In the genomic region with DNA sequence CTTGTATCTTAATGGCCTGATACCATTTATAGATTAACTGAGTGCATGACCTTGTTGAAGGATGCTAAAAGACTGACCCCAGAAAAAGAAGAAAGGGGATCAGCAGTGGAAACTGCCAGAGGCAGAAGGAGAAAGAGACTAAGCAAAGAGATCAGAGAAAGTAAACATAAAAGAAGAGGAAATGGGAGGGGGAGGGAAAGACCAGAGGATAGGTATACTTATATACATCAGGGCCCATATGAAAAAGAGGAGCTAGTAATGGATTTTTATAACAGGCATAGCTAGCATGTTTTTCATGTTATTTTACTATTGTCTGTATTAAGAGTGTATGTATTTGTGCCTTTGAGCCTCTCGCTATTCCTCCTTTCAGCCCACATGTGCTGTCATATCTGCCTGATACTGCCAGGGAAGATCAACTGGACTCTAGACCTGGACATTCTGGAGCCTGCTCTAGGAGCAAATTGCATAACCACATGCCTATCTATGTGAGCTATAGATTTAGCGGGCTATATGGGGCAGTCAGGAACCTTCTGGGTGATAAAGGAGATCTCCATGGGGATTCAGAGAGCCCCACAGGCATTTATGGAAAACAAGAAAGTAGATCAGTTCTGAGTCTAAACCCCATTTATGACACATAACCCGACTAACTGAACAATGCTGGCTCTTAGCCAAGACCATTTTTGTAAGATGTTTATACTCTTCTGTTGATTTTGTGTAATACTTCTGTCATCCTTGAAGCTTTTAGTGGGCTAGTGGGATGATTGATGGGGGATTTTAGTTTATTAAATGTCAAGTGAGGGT, we compare ENCODE assay signal across 17 cellular contexts. TPM values are rescaled to one million over a fixed set of nuclear protein-coding genes. Genes with fewer than 3 reads are reported as not detected.
A peak's percentile ranks its signal among the peaks of the same experiment; 100 is the strongest.
DNase-seq lines count a peak whose midpoint lies in the region; ATAC-seq and TF ChIP-seq lines count a peak whose summit lies in the region.
"Had no signal": no experiment of that assay in that cellular context is flagged by ENCODE, and none has a peak within 500 bp of the region (broad histone marks: within the 10 kb centered on the region; RNA-seq: fewer than 3 reads in every experiment).

No MANE protein-coding gene starts in this region.

- H3K27ac ChIP-seq in GM23248 (no peak overlapping the region), RWPE2 (ENCODE audit: poor library complexity, severe bottlenecking) (no peak overlapping the region), hepatocyte (peak overlapping the region; percentile 8)
- H3K27ac ChIP-seq: body of pancreas, gastrocnemius medialis, neutrophil, sigmoid colon, vagina had no signal

- H2AFZ ChIP-seq in GM23248 (no peak overlapping the region), hepatocyte (no peak overlapping the region)

- no peaks in the 10 kb centered on the region for H3K79me2 ChIP-seq in GM23248 (ENCODE audit: insufficient read depth)
- no peaks in the 10 kb centered on the region for H3K79me2 ChIP-seq in hepatocyte

- ATAC-seq in RWPE2 (ENCODE audit: low read depth) (peak; percentile 70), GM21390 (IDR thresholded peaks at IDR 0.05; ENCODE audit: unreplicated experiment) (no peak)
- ATAC-seq: body of pancreas, gastrocnemius medialis had no signal

- no peak for TF ChIP-seq CTCF in RWPE2 (IDR thresholded peaks at IDR 0.05; ENCODE audit: poor library complexity, severe bottlenecking)
- no peak for TF ChIP-seq CTCF in hepatocyte (IDR thresholded peaks at IDR 0.05; ENCODE audit: poor library complexity)

- 46 to 57% methylated on average over 3 of the region's 3 CpGs for WGBS in GM23248 (ENCODE audit: low coverage in 1 of 2, low lambda C conversion rate in 2 of 2, missing lambda C conversion rate in 2 of 2), 2 experiments
- 39% methylated on average over 3 of the region's 3 CpGs for WGBS in hepatocyte (ENCODE audit: low lambda C conversion rate, missing lambda C conversion rate)

- H3K4me3 ChIP-seq in GM23248, result no peak overlapping the region
- H3K4me3 ChIP-seq in RWPE2 (ENCODE audit: severe bottlenecking), result no peak overlapping the region
- no peak overlapping the region for H3K4me3 ChIP-seq in hepatocyte
- H3K4me3 ChIP-seq: body of pancreas, gastrocnemius medialis, sigmoid colon, vagina had no signal

- no peaks in the 10 kb centered on the region for H3K9me3 ChIP-seq in GM23248 (ENCODE audit: low read depth)
- H3K9me3 ChIP-seq in RWPE2 (ENCODE audit: severe bottlenecking), result no peaks in the 10 kb centered on the region
- H3K9me3 ChIP-seq in hepatocyte (ENCODE audit: low read depth), result no peaks in the 10 kb centered on the region
- H3K9me3 ChIP-seq: BE2C, body of pancreas, gastrocnemius medialis, neutrophil, sigmoid colon, vagina had no signal

- H3K4me1 ChIP-seq in GM23248 (ENCODE audit: insufficient read depth) (no peaks in the 10 kb centered on the region), RWPE2 (ENCODE audit: insufficient read depth, poor library complexity, severe bottlenecking) (peaks cover 7% of the 10 kb centered on the region), hepatocyte (ENCODE audit: insufficient read depth) (no peaks in the 10 kb centered on the region)
- H3K4me1 ChIP-seq: BE2C, body of pancreas, gastrocnemius medialis, sigmoid colon, vagina had no signal

- no peaks in the 10 kb centered on the region for H4K20me1 ChIP-seq in GM23248 (ENCODE audit: insufficient read depth)
- H4K20me1 ChIP-seq in hepatocyte (ENCODE audit: insufficient read depth, poor library complexity, severe bottlenecking), result no peaks in the 10 kb centered on the region

- peak; percentile 47 for DNase-seq in GM23248
- no peak for DNase-seq in RWPE2 (ENCODE audit: low spot score)
- DNase-seq in hepatocyte (ENCODE audit: low spot score), result no peak
- no peak for DNase-seq in NCI-H524 treated with DMSO at 0.1 percent for 48 hours (lab: John Stamatoyannopoulos, UW)
- DNase-seq in H4 (ENCODE audit: low spot score), result no peak
- DNase-seq: activated gamma-delta T cell treated with Interleukin-2 at 50 U/mL for 16 hours; BE2C; body of pancreas; DMS 273 treated with DMSO at 0.1 percent for 48 hours; effector CD4-positive, alpha-beta T cell; gastrocnemius medialis; NCI-H2171; sigmoid colon; stimulated activated naive CD4-positive, alpha-beta T cell had no signal

- in situ Hi-C loops in GM23248 (cut with MboI), result no loop called here

- H3K9ac ChIP-seq in GM23248, result no peak overlapping the region

- no peaks in the 10 kb centered on the region for H3F3A ChIP-seq in GM23248 (ENCODE audit: insufficient read depth)

- H3K9me2 ChIP-seq in GM23248 (ENCODE audit: insufficient read depth), result no peaks in the 10 kb centered on the region
- no peaks in the 10 kb centered on the region for H3K9me2 ChIP-seq in hepatocyte (replicated peaks; ENCODE audit: insufficient read depth)

- H3K36me3 ChIP-seq in GM23248 (ENCODE audit: low read depth) (no peaks in the 10 kb centered on the region), RWPE2 (ENCODE audit: low read depth) (no peaks in the 10 kb centered on the region), hepatocyte (replicated peaks; ENCODE audit: insufficient read depth, low read depth) (no peaks in the 10 kb centered on the region)
- H3K36me3 ChIP-seq: BE2C, gastrocnemius medialis, neutrophil, sigmoid colon, vagina had no signal

- H3K4me2 ChIP-seq in GM23248 (ENCODE audit: unreplicated experiment) (no peak overlapping the region), hepatocyte (no peak overlapping the region)

- H3K27me3 ChIP-seq in GM23248 (replicated peaks; ENCODE audit: insufficient read depth), result no peaks in the 10 kb centered on the region
- H3K27me3 ChIP-seq in RWPE2 (ENCODE audit: insufficient read depth, poor library complexity, severe bottlenecking), result no peaks in the 10 kb centered on the region
- H3K27me3 ChIP-seq in hepatocyte, result no peaks in the 10 kb centered on the region
- H3K27me3 ChIP-seq: BE2C, body of pancreas, gastrocnemius medialis, neutrophil, sigmoid colon, vagina had no signal

RNA-seq across cellular contexts. Expression of gene SNX12, which starts 13.4 kb away (rescaled TPM):
- 47.0 and 76.1 TPM in 2 replicates for total RNA-seq in GM23248 (2014; rRNA removed; shearing (Covaris generic))
- 7.6 and 10.4 TPM in 2 replicates for polyA plus RNA-seq in GM23248 (2016; fragmentation: Nextera tagmentation; extraction: Ambion mirVana)
- total RNA-seq in hepatocyte, result 61.0 and 68.8 TPM in 2 replicates
- 7.5 and 8.3 TPM in 2 replicates for polyA plus RNA-seq in hepatocyte
- total RNA-seq in H4 (2014; rRNA removed; shearing (Covaris generic)), result 62.4 and 77.0 TPM in 2 replicates

RNA-seq across cellular contexts. Expression of gene FOXO4, which starts 14.1 kb away (rescaled TPM):
- total RNA-seq in GM23248 (2014; rRNA removed; shearing (Covaris generic)), result 5.2 and 5.3 TPM in 2 replicates
- 1.1 TPM in 2 replicates for polyA plus RNA-seq in GM23248 (2016; fragmentation: Nextera tagmentation; extraction: Ambion mirVana)
- 9.7 and 10.8 TPM in 2 replicates for total RNA-seq in hepatocyte
- 3.5 and 6.3 TPM in 2 replicates for polyA plus RNA-seq in hepatocyte
- 2.1 and 2.5 TPM in 2 replicates for total RNA-seq in H4 (2014; rRNA removed; shearing (Covaris generic))

RNA-seq across cellular contexts. Expression of gene CXorf65, which starts 25.0 kb away (rescaled TPM):
- not detected in 2 replicates for total RNA-seq in GM23248 (2014; rRNA removed; shearing (Covaris generic))
- polyA plus RNA-seq in GM23248 (2016; fragmentation: Nextera tagmentation; extraction: Ambion mirVana) (not detected in 2 replicates), hepatocyte (not detected in 2 replicates)
- not detected in 2 replicates for total RNA-seq in hepatocyte
- not detected in 2 replicates for total RNA-seq in H4 (2014; rRNA removed; shearing (Covaris generic))
- total RNA-seq: body of pancreas, gastrocnemius medialis, sigmoid colon, vagina had no signal

RNA-seq across cellular contexts. Expression of gene IL2RG, which starts 29.8 kb away (rescaled TPM):
- total RNA-seq in GM23248 (2014; rRNA removed; shearing (Covaris generic)), result not detected in 2 replicates
- polyA plus RNA-seq in GM23248 (2016; fragmentation: Nextera tagmentation; extraction: Ambion mirVana) (0.23 and 0.53 TPM in 2 replicates), hepatocyte (11.2 and 13.5 TPM in 2 replicates)
- total RNA-seq in hepatocyte, result 7.1 and 14.1 TPM in 2 replicates
- total RNA-seq in H4 (2014; rRNA removed; shearing (Covaris generic)), result not detected in 2 replicates

RNA-seq across cellular contexts. Expression of gene MED12, which starts 36.8 kb away (rescaled TPM):
- 14.9 and 32.6 TPM in 2 replicates for total RNA-seq in GM23248 (2014; rRNA removed; shearing (Covaris generic))
- 9.5 and 10.0 TPM in 2 replicates for polyA plus RNA-seq in GM23248 (2016; fragmentation: Nextera tagmentation; extraction: Ambion mirVana)
- total RNA-seq in hepatocyte, result 24.9 and 32.7 TPM in 2 replicates
- polyA plus RNA-seq in hepatocyte, result 12.9 and 15.7 TPM in 2 replicates
- 15.4 and 17.3 TPM in 2 replicates for total RNA-seq in H4 (2014; rRNA removed; shearing (Covaris generic))
